ENCODE assay signal across 13 cellular contexts in genomic region chr2:168731550-168732128, GRCh38.
DNase-seq lines count a peak whose midpoint lies in the region; ATAC-seq, FAIRE-seq and TF ChIP-seq lines count a peak whose summit lies in the region.
"Had no signal": no experiment of that assay in that cellular context is flagged by ENCODE, and none has a peak within 500 bp of the region (broad histone marks: within the 10 kb centered on the region; RNA-seq: fewer than 3 reads in every experiment).

No MANE protein-coding gene starts in this region.

- DNase-seq in EL (peak; percentile 21), WTC11 (ENCODE audit: low spot score) (no peak), medulla oblongata (ENCODE audit: extremely low spot score) (peak; percentile 11), hippocampal formation (lab: John Stamatoyannopoulos, UW) (no peak), GOT3 (lab: John Stamatoyannopoulos, UW) (no peak), RCC 7860 (ENCODE audit: low spot score) (no peak)
- DNase-seq: activated T-cell treated with anti-CD3 and anti-CD28 coated beads, Interleukin-2, amount 50 U/mL, for 48 hours; adrenal gland; CD4-positive, alpha-beta memory T cell had no signal

- POLR2A ChIA-PET in WTC11 (lab: Charles Lee), result no interaction called here

- no peaks in the 10 kb centered on the region for H3K27me3 Mint-ChIP-seq in WTC11 (ENCODE audit: low read depth)
- H3K27me3 Mint-ChIP-seq: CD4-positive, alpha-beta memory T cell; progenitor cell of endocrine pancreas had no signal

- H3K36me3 Mint-ChIP-seq in WTC11, result no peaks in the 10 kb centered on the region

- H3K4me1 Mint-ChIP-seq in WTC11, result peaks cover 33% of the 10 kb centered on the region

- 0 out of 2 replicates have a peak overlapping the region, but pooled peaks have one; percentile 34 for H3K27ac Mint-ChIP-seq in WTC11
- H3K27ac Mint-ChIP-seq: progenitor cell of endocrine pancreas had no signal

- peak; percentile 45 for ATAC-seq in HG02610 (IDR thresholded peaks at IDR 0.05; ENCODE audit: unreplicated experiment)
- no peak for ATAC-seq in WTC11
- ATAC-seq: Right ventricle myocardium inferior had no signal

- H3K4me3 Mint-ChIP-seq in WTC11, result no peak overlapping the region
- H3K4me3 Mint-ChIP-seq: CD4-positive, alpha-beta memory T cell had no signal

- CTCF ChIA-PET in WTC11 (lab: Charles Lee), result no interaction called here

- H3K9me3 Mint-ChIP-seq in WTC11, result no peaks in the 10 kb centered on the region

- TF ChIP-seq CTCF in WTC11 (IDR thresholded peaks at IDR 0.05), result no peak

- no peak for FAIRE-seq in RCC 7860 (lab: Jason Lieb, UNC)
- FAIRE-seq: keratinocyte had no signal

TF ChIP-seq in WTC11, 78 proteins besides CTCF, POLR2A, EP300 and RAD21:
- TF ChIP-seq ZNF263 (CRISPR knock-in tag; IDR thresholded peaks at IDR 0.05; ENCODE audit: low read depth), result no peak
- no peak for TF ChIP-seq HMGXB4 (CRISPR knock-in tag; IDR thresholded peaks at IDR 0.05)
- TF ChIP-seq EMX1 (CRISPR knock-in tag; IDR thresholded peaks at IDR 0.05), result no peak

Comparison
In these comparisons a context has a peak if more than half of its experiments do, and no peak if none do; other contexts are left out.
1. DNase-seq: peak in EL (single experiment) and medulla oblongata (single experiment); none in WTC11 (single experiment), hippocampal formation (0 of 2), GOT3 (single experiment) and RCC 7860 (single experiment).